8 cellular contexts compared by ENCODE assay signal in the genomic region with DNA sequence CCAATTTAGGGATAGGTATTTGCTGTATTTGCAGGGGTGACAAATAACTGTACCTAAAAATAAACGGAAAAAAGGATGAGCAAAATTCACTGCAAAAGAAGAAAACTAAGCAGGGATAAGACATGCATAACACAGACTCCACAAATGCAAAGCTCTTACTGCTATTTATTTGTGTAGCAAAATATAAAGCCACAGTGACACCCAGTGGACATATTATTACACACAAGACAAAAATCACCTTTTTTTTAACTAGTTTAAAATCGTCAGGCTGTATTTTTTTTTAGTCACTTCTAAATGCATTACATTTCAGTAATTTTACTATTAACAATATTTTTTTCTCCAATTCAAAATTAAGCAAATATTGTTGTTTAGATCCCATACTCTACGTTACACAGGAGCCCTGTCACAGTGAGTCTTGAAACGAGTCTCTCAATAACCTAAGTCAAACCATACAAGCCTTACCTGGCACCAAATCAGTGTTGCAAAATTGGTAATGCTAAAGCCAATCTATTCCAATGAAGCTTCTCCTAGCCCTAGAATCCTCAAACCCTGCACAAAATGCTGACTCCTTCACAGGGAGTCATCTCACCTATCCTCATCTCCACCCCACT. TPM values are rescaled to one million over a fixed set of nuclear protein-coding genes. Genes with fewer than 3 reads are reported as not detected.
DNase-seq lines count a peak whose midpoint lies in the region; FAIRE-seq and TF ChIP-seq lines count a peak whose summit lies in the region.

No MANE protein-coding gene starts in this region.

- DNase-seq in Ammon's horn (ENCODE audit: low spot score) (peak; percentile 51), GM18507 (ENCODE audit: extremely low spot score, insufficient read length, low read depth) (no peak), SK-MEL-5 (ENCODE audit: low read depth, low spot score) (peak; percentile 49), fibroblast of peridontal ligament (ENCODE audit: extremely low read depth) (peak; percentile 84), progenitor cell of endocrine pancreas (ENCODE audit: low spot score, unreplicated experiment) (no peak), UCSD-AML1 (lab: John Stamatoyannopoulos, UW; ENCODE audit: unreplicated experiment) (no peak), nucleus accumbens (lab: John Stamatoyannopoulos, UW) (no peak)

- H3K27ac Mint-ChIP-seq in progenitor cell of endocrine pancreas, result no peak overlapping the region

- in situ Hi-C loops in SK-MEL-5 (cut with HindIII; ENCODE audit: low pct_unique_long_range_greater_than_20kb, low sequenced_read_pairs), result no loop called here

- peaks cover 11% of the 10 kb centered on the region for H3K36me3 Mint-ChIP-seq in progenitor cell of endocrine pancreas (ENCODE audit: insufficient read depth)

- peak; percentile 54 for FAIRE-seq in GM18507 (lab: Jason Lieb, UNC)

- TF ChIP-seq EP300 in Ishikawa (IDR thresholded peaks at IDR 0.05; ENCODE audit: borderline replicate concordance), result no peak

- H3K4me1 Mint-ChIP-seq in progenitor cell of endocrine pancreas (ENCODE audit: low read depth), result no peaks in the 10 kb centered on the region

- peak; percentile 80 for TF ChIP-seq CTCF in progenitor cell of endocrine pancreas (IDR thresholded peaks at IDR 0.05; ENCODE audit: unreplicated experiment)

- no peak overlapping the region for H3K4me3 Mint-ChIP-seq in progenitor cell of endocrine pancreas (ENCODE audit: low read depth)

- peak; percentile 49 for TF ChIP-seq RAD21 in Ishikawa (IDR thresholded peaks at IDR 0.05; ENCODE audit: low read depth)

- H3K9me3 Mint-ChIP-seq in progenitor cell of endocrine pancreas (ENCODE audit: low read depth), result no peaks in the 10 kb centered on the region

- H3K27me3 Mint-ChIP-seq in progenitor cell of endocrine pancreas, result no peaks in the 10 kb centered on the region

TF ChIP-seq in Ishikawa, 13 proteins besides CTCF, POLR2A, EP300 and RAD21:
- TF ChIP-seq, protein P1, sequence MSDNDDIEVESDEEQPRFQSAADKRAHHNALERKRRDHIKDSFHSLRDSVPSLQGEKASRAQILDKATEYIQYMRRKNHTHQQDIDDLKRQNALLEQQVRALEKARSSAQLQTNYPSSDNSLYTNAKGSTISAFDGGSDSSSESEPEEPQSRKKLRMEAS (IDR thresholded peaks at IDR 0.05), result no peak

RNA-seq across cellular contexts. Expression of gene METTL4, which starts 23.7 kb away (rescaled TPM):
- total RNA-seq in SK-MEL-5 (2014; rRNA removed; shearing (Covaris generic)), result 5.3 and 7.4 TPM in 2 replicates
- 9.2 and 12.7 TPM in 2 replicates for polyA plus RNA-seq in SK-MEL-5 (2015; cell fraction: cytosol; rRNA removed)
- polyA plus RNA-seq in SK-MEL-5 (2015; cell fraction: nucleus; rRNA removed), result 20.4 and 31.1 TPM in 2 replicates
- total RNA-seq in progenitor cell of endocrine pancreas, result 11.2 and 11.3 TPM in 2 replicates

RNA-seq across cellular contexts. Expression of gene NDC80, which starts 23.8 kb away (rescaled TPM):
- 27.7 and 28.5 TPM in 2 replicates for total RNA-seq in SK-MEL-5 (2014; rRNA removed; shearing (Covaris generic))
- 17.4 and 25.2 TPM in 2 replicates for polyA plus RNA-seq in SK-MEL-5 (2015; cell fraction: cytosol; rRNA removed)
- 31.4 and 41.0 TPM in 2 replicates for polyA plus RNA-seq in SK-MEL-5 (2015; cell fraction: nucleus; rRNA removed)
- 15.0 and 17.4 TPM in 2 replicates for total RNA-seq in progenitor cell of endocrine pancreas

Comparison
In these comparisons a context has a peak if more than half of its experiments do, and no peak if none do; other contexts are left out.
1. DNase-seq: peak in Ammon's horn (single experiment), SK-MEL-5 (single experiment) and fibroblast of peridontal ligament (single experiment); none in GM18507 (single experiment), progenitor cell of endocrine pancreas (single experiment), UCSD-AML1 (single experiment) and nucleus accumbens (0 of 56).